ENCODE assay signal across 8 cellular contexts in the genomic region with DNA sequence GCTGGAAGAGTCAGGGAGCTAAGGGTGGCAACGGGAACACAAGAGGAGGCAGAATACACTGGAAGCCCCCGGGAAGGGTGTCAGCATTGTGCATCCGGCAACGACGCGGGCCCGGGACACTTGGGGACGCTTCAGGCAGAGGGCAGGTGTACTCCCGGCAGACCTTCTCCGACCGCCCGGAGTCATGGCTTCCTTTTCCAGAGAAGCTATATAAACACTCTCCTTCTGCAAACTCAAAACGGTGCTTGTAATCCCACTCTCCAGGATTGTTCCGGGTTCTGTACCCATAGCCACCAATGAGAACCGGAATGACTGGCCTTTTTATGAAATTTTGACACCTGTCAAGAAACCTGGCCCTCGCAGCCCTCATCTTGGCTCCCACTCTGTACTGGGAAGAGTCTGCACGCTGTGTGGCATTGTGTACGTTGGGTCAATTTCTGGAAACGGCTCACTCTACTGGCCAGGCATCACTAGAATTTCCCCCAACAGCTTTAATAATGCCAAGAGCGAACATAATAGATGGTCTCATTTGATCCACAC. TPM values are rescaled to one million over a fixed set of nuclear protein-coding genes. Genes with fewer than 3 reads are reported as not detected.
DNase-seq lines count a peak whose midpoint lies in the region; ATAC-seq and TF ChIP-seq lines count a peak whose summit lies in the region.

No MANE protein-coding gene starts in this region.

- no peaks in the 10 kb centered on the region for H3K79me2 ChIP-seq in ACC112 (ENCODE audit: control insufficient read depth, insufficient read depth, low read length, unreplicated experiment)

- peaks cover 12% of the 10 kb centered on the region for H3K4me1 ChIP-seq in ACC112 (ENCODE audit: control insufficient read depth, insufficient read depth, low read length, unreplicated experiment)

- H3K36me3 Mint-ChIP-seq in mesothelial cell of epicardium: peaks cover 9% of the 10 kb centered on the region

- no peaks in the 10 kb centered on the region for H3K36me3 ChIP-seq in ACC112 (ENCODE audit: insufficient read depth, low read length)

- H3K27ac ChIP-seq in ACC112 (ENCODE audit: low read depth, low read length): peak overlapping the region; percentile 54

- TF ChIP-seq CTCF in cardiac fibroblast (IDR thresholded peaks at IDR 0.05; ENCODE audit: low read depth, low read length) (no peak), mesothelial cell of epicardium (IDR thresholded peaks at IDR 0.05; ENCODE audit: unreplicated experiment) (no peak)

- DNase-seq in cardiac fibroblast (ENCODE audit: low read depth in 2 of 2) (no peak), mesothelial cell of epicardium (ENCODE audit: low spot score in 2 of 2, unreplicated experiment in 2 of 2) (no peak), head of caudate nucleus (no peak), DMS53 treated with DMSO at 0.1 percent for 48 hours (lab: John Stamatoyannopoulos, UW; ENCODE audit: unreplicated experiment) (no peak)
- no peak for DNase-seq in effector CD4-positive, alpha-beta T cell

- no peaks in the 10 kb centered on the region for H3K27me3 ChIP-seq in ACC112 (ENCODE audit: insufficient read depth, low read length)

- H3K9me3 Mint-ChIP-seq in mesothelial cell of epicardium: peaks cover 21% of the 10 kb centered on the region

- peaks cover 44% of the 10 kb centered on the region for H3K27me3 Mint-ChIP-seq in mesothelial cell of epicardium (ENCODE audit: low read depth)

- H3K27ac Mint-ChIP-seq in mesothelial cell of epicardium: peak overlapping the region; percentile 17

- peak overlapping the region; percentile 83 for H3K4me3 ChIP-seq in ACC112 (ENCODE audit: low read depth, low read length)
- H3K4me3 ChIP-seq in cardiac fibroblast (replicated peaks in 1 of 2; ENCODE audit: low read depth in 2 of 2, low read length in 2 of 2): peak overlapping the region; percentile 84 to 97

- H3K4me1 Mint-ChIP-seq in mesothelial cell of epicardium: peaks cover 6% of the 10 kb centered on the region

- intact Hi-C loops in head of caudate nucleus (cut with DNase I): no loop called here

- peak overlapping the region; percentile 76 for H2AFZ ChIP-seq in ACC112 (ENCODE audit: low read length, unreplicated experiment)

- peak overlapping the region; percentile 89 for H3K4me3 Mint-ChIP-seq in mesothelial cell of epicardium

- ATAC-seq in HG02885 (IDR thresholded peaks at IDR 0.05; ENCODE audit: poor library complexity, unreplicated experiment) (peak; percentile 3), GM21529 (IDR thresholded peaks at IDR 0.05; ENCODE audit: unreplicated experiment) (no peak)

RNA-seq across cellular contexts. Expression of a gene that starts 0.5 kb away (rescaled TPM):
- total RNA-seq in mesothelial cell of epicardium: 32.4 to 33.9 TPM (median 33.2 TPM) in 3 replicates

RNA-seq across cellular contexts. Expression of a gene that starts 24.8 kb away (rescaled TPM):
- 34.0 to 38.2 TPM (median 37.0 TPM) in 3 replicates for total RNA-seq in mesothelial cell of epicardium

RNA-seq across cellular contexts. Expression of a gene that starts 53.9 kb away (rescaled TPM):
- total RNA-seq in mesothelial cell of epicardium: 0.38 to 0.78 TPM (median 0.60 TPM) in 3 replicates
